Comparison of ENCODE assay signal across 8 cellular contexts in the genomic region with DNA sequence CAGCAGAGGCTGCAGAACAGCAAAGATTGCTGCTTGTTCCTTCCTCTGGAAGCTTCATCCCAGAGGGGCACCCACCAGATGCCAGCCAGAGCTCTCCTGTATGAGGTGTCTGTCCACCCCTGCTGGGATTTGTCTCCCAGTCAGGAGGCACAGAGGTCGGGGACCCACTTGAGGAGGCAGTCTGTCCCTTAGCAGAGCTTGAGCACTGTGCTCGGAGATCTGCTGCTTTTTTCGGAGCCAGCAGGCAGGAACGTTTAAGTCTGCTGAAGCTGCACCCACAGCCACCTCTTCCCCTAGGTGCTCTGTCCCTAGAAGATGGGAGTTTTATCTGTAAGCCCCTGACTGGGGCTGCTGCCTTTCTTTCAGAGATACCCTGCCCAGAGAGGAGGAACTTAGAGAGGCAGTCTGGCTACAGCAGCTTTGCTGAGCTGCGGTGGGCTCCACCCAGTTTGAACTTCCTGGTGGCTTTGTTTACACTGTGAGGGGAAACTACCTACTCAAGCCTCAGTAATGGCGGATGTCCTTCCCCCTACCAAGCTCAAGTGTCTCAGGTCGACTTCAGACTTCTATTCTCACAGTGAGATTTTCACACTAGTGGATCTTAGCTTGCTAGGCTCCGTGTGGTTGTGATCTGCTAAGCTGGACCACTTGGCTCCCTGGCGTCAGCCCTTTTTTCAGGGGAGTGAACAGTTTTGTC.
DNase-seq lines count a peak whose midpoint lies in the region; ATAC-seq and TF ChIP-seq lines count a peak whose summit lies in the region.
"Not testable (repeated sequence)": the region's sequence is repeated elsewhere in the genome, so short reads cannot be mapped to it uniquely, and the experiment has no call there.

No MANE protein-coding gene starts in this region.

- H4K20me1 ChIP-seq in BLaER1; MM.1S (ENCODE audit: insufficient read depth, low read length): not testable (repeated sequence)

- H3K27ac Mint-ChIP-seq in T-helper 17 cell: peak overlapping the region; percentile 97
- H3K27ac Mint-ChIP-seq in effector memory CD8-positive, alpha-beta T cell: peak overlapping the region; percentile 95

- H3K4me1 ChIP-seq in BLaER1; MM.1S (ENCODE audit: low read length): not testable (repeated sequence)

- H2AFZ ChIP-seq in MM.1S (ENCODE audit: low read length): peak overlapping the region; percentile 93

- H3K4me3 ChIP-seq in BLaER1; MM.1S (ENCODE audit: low read length): not testable (repeated sequence)
- H3K4me3 ChIP-seq in GM12865 (ENCODE audit: low read depth, low read length): peak overlapping the region; percentile 1; the same call in 1 of the 2 replicates

- not testable (repeated sequence) for H3K36me3 ChIP-seq in BLaER1; MM.1S (replicated peaks; ENCODE audit: insufficient read depth, low read length)

- peak; percentile 76 for DNase-seq in GM12865 (ENCODE audit: low read depth)
- DNase-seq in MM.1S: peak; percentile 72
- peak in 2 of 3 donors; percentile 22 to 43 for DNase-seq in T-helper 17 cell
- DNase-seq in activated CD4-positive, alpha-beta T cell treated with anti-CD3 and anti-CD28 coated beads, Interleukin-2, amount 50 U/mL, for 48 hours: peak; percentile 10 to 23
- peak; percentile 66 for DNase-seq in activated effector memory CD4-positive, alpha-beta T cell treated with anti-CD3 and anti-CD28 coated beads, Interleukin-2, amount 50 U/mL, for 16 hours
- peak; percentile 52 to 54 (median 52) for DNase-seq in effector memory CD8-positive, alpha-beta T cell
- DNase-seq in stimulated activated CD4-positive, alpha-beta T cell treated with anti-CD3 and anti-CD28 coated beads, Interleukin-15, amount 100 ng/mL, for 24 hours: peak; percentile 23

- not testable (repeated sequence) for H3K9ac ChIP-seq in BLaER1; MM.1S (ENCODE audit: low read length)

- H3F3A ChIP-seq in MM.1S (ENCODE audit: insufficient read depth, low read length): not testable (repeated sequence)

- not testable (repeated sequence) for H3K79me2 ChIP-seq in MM.1S (ENCODE audit: low read length)

- TF ChIP-seq CTCF in GM12865 (IDR thresholded peaks at IDR 0.05; ENCODE audit: insufficient read depth, low read depth, low read length, missing control alignments); MM.1S (IDR thresholded peaks at IDR 0.05; ENCODE audit: low read length): not testable (repeated sequence)

- H3K27me3 ChIP-seq in BLaER1; MM.1S (replicated peaks; ENCODE audit: insufficient read depth, low read length): not testable (repeated sequence)

- not testable (repeated sequence) for H3K36me3 Mint-ChIP-seq in T-helper 17 cell (ENCODE audit: low read depth); effector memory CD8-positive, alpha-beta T cell (ENCODE audit: insufficient read depth)

- peak; percentile 90 for ATAC-seq in T-helper 17 cell
- ATAC-seq in effector memory CD8-positive, alpha-beta T cell (replicated peaks): peak; percentile 99

- H3K4me3 Mint-ChIP-seq in T-helper 17 cell: peak overlapping the region; percentile 62
- peak overlapping the region; percentile 67 to 75 for H3K4me3 Mint-ChIP-seq in effector memory CD8-positive, alpha-beta T cell

- H3K9me3 Mint-ChIP-seq in effector memory CD8-positive, alpha-beta T cell: peaks cover 10 to 13% of the 10 kb centered on the region in 2 donors

- H3K9me3 ChIP-seq in BLaER1; MM.1S (replicated peaks; ENCODE audit: insufficient read depth, low read length); T-helper 17 cell (ENCODE audit: control insufficient read depth, low read length, poor library complexity, severe bottlenecking): not testable (repeated sequence)

- H3K27me3 Mint-ChIP-seq in T-helper 17 cell; effector memory CD8-positive, alpha-beta T cell: not testable (repeated sequence)

- H3K27ac ChIP-seq in BLaER1; MM.1S (ENCODE audit: low read length): not testable (repeated sequence)

- 0 out of 2 replicates have a peak overlapping the region, but pooled peaks have one; percentile 1 for H3K4me2 ChIP-seq in BLaER1
- H3K4me2 ChIP-seq in MM.1S (ENCODE audit: low read depth, low read length): peak overlapping the region; percentile 27

- H3K4me1 Mint-ChIP-seq in T-helper 17 cell: not testable (repeated sequence)
- H3K4me1 Mint-ChIP-seq in effector memory CD8-positive, alpha-beta T cell (ENCODE audit: low read depth in 2 of 2): peaks cover 18 to 20% of the 10 kb centered on the region in 2 donors

- H3K9me2 ChIP-seq in MM.1S (replicated peaks; ENCODE audit: insufficient read depth, low read length): not testable (repeated sequence)

Comparison
In these comparisons a context has a peak if more than half of its experiments do, and no peak if none do; other contexts are left out.
1. DNase-seq: peak in every context shown above with its lines; median percentile 76 in GM12865; 72 in MM.1S; 66 in activated effector memory CD4-positive, alpha-beta T cell treated with anti-CD3 and anti-CD28 coated beads, Interleukin-2, amount 50 U/mL, for 16 hours; 52 in effector memory CD8-positive, alpha-beta T cell; 32 in T-helper 17 cell; 23 in stimulated activated CD4-positive, alpha-beta T cell treated with anti-CD3 and anti-CD28 coated beads, Interleukin-15, amount 100 ng/mL, for 24 hours; 16 in activated CD4-positive, alpha-beta T cell treated with anti-CD3 and anti-CD28 coated beads, Interleukin-2, amount 50 U/mL, for 48 hours.